12 cellular contexts compared by ENCODE assay signal in the genomic region with DNA sequence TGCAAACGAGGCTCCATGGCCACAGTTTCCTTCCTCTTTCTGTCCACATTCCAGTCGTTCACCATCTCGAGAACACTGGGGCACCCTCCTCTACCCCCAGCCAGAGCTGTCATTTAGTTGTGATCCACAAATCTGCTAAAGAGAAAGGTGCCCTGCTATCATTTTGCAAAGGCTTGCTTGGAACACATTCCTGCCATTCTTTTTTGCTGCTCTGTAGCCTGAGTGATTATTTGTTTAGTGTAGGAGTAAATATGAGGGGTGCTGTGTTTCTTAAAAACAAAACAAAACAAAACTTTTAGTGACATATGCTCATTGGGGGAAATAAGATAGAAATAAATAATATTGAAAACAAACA.
DNase-seq lines count a peak whose midpoint lies in the region; ATAC-seq and TF ChIP-seq lines count a peak whose summit lies in the region.
"Had no signal": no experiment of that assay in that cellular context is flagged by ENCODE, and none has a peak within 500 bp of the region (broad histone marks: within the 10 kb centered on the region; RNA-seq: fewer than 3 reads in every experiment).

No MANE protein-coding gene starts in this region.

- no peaks in the 10 kb centered on the region for H3K36me3 ChIP-seq in OCI-LY1 (ENCODE audit: insufficient read depth, low read length)
- H3K36me3 ChIP-seq in effector memory CD4-positive, alpha-beta T cell (ENCODE audit: control insufficient read depth, insufficient read depth, low read length): no peaks in the 10 kb centered on the region
- H3K36me3 ChIP-seq: gastrocnemius medialis had no signal

- no peak overlapping the region for H3K9ac ChIP-seq in OCI-LY1 (ENCODE audit: low read length)

- DNase-seq in CD4-positive, alpha-beta T cell: no peak
- DNase-seq in dorsolateral prefrontal cortex (no peak), nephron progenitor cell (no peak), mesenteric fat pad (ENCODE audit: low spot score) (no peak), NCI-H345 (lab: John Stamatoyannopoulos, UW) (no peak), GM20000 (ENCODE audit: low spot score) (no peak)
- DNase-seq in effector memory CD4-positive, alpha-beta T cell: no peak
- DNase-seq: activated B cell treated with CpG ODN at 0.5 μM for 24 hours; NCI-H1092 treated with DMSO at 0.1 percent for 48 hours; stimulated activated CD4-positive, alpha-beta T cell treated with anti-CD3 and anti-CD28 coated beads, Interleukin-4, amount 100 ng/mL, for 1 hour had no signal

- peaks cover 88% of the 10 kb centered on the region for H3K4me1 Mint-ChIP-seq in CD4-positive, alpha-beta T cell (ENCODE audit: low read depth)
- H3K4me1 Mint-ChIP-seq in nephron progenitor cell: peaks cover 57% of the 10 kb centered on the region

- H3K4me1 ChIP-seq in OCI-LY1 (ENCODE audit: insufficient read depth, low read length, severe bottlenecking): peaks cover 72% of the 10 kb centered on the region
- H3K4me1 ChIP-seq in effector memory CD4-positive, alpha-beta T cell (ENCODE audit: control insufficient read depth, insufficient read depth, low read length, poor library complexity, severe bottlenecking): peaks cover 10% of the 10 kb centered on the region

- H3K9me3 Mint-ChIP-seq in CD4-positive, alpha-beta T cell: no peaks in the 10 kb centered on the region
- no peaks in the 10 kb centered on the region for H3K9me3 Mint-ChIP-seq in nephron progenitor cell
- H3K9me3 Mint-ChIP-seq: activated B cell treated with CpG ODN at 0.5 μM for 24 hours had no signal

- peak overlapping the region; percentile 52 for H3K27ac Mint-ChIP-seq in CD4-positive, alpha-beta T cell
- peak overlapping the region; percentile 88 for H3K27ac Mint-ChIP-seq in nephron progenitor cell
- H3K27ac Mint-ChIP-seq: activated B cell treated with CpG ODN at 0.5 μM for 24 hours had no signal

- peaks cover 16% of the 10 kb centered on the region for H3K36me3 Mint-ChIP-seq in CD4-positive, alpha-beta T cell (ENCODE audit: low read depth)
- H3K36me3 Mint-ChIP-seq in nephron progenitor cell (ENCODE audit: low read depth): no peaks in the 10 kb centered on the region

- intact Hi-C loops in CD4-positive, alpha-beta T cell (cut with DNase I, micrococcal nuclease): no loop called here
- intact Hi-C loops in dorsolateral prefrontal cortex (cut with DNase I): loop anchor here in 1 of 2 donors (10.0 kb wide), 1 partner anchor 164 kb away; a partner anchor contains a TSS

- TF ChIP-seq CTCF in CD4-positive, alpha-beta T cell (IDR thresholded peaks at IDR 0.05): no peak
- TF ChIP-seq CTCF in OCI-LY1 (IDR thresholded peaks at IDR 0.05; ENCODE audit: low read length): no peak
- no peak for TF ChIP-seq CTCF in dorsolateral prefrontal cortex (IDR thresholded peaks at IDR 0.05 in 54 of 56, conservative IDR thresholded peaks at IDR 0.05 in 2 of 56; ENCODE audit: low read depth in 1 of 56, partially characterized antibody in 56 of 56)
- no peak for TF ChIP-seq CTCF in nephron progenitor cell (IDR thresholded peaks at IDR 0.05)
- no peak for TF ChIP-seq CTCF in GM20000 (IDR thresholded peaks at IDR 0.05; ENCODE audit: extremely low read depth, missing control alignments)

- ATAC-seq in CD4-positive, alpha-beta T cell (ENCODE audit: poor library complexity): no peak

- no peak overlapping the region for H3K27ac ChIP-seq in CD4-positive, alpha-beta T cell (ENCODE audit: low read depth, low read length)
- H3K27ac ChIP-seq in OCI-LY1 (ENCODE audit: low read depth, low read length, poor library complexity, severe bottlenecking): peak overlapping the region; percentile 69
- peak overlapping the region in 39 of 59 donors; percentile 1 to 71 (median 43) for H3K27ac ChIP-seq in dorsolateral prefrontal cortex
- H3K27ac ChIP-seq in effector memory CD4-positive, alpha-beta T cell (ENCODE audit: insufficient read depth, low read length, poor library complexity, severe bottlenecking): no peak overlapping the region
- H3K27ac ChIP-seq: gastrocnemius medialis had no signal

- H3K4me3 Mint-ChIP-seq in CD4-positive, alpha-beta T cell: no peak overlapping the region
- peak overlapping the region; percentile 27 for H3K4me3 Mint-ChIP-seq in nephron progenitor cell
- H3K4me3 Mint-ChIP-seq: activated B cell treated with CpG ODN at 0.5 μM for 24 hours had no signal

- H3K27me3 ChIP-seq in CD4-positive, alpha-beta T cell (ENCODE audit: control insufficient read depth, insufficient read depth, low read length): no peaks in the 10 kb centered on the region
- H3K27me3 ChIP-seq in OCI-LY1 (ENCODE audit: insufficient read depth, low read length) (no peaks in the 10 kb centered on the region), dorsolateral prefrontal cortex (no peaks in the 10 kb centered on the region)
- H3K27me3 ChIP-seq in effector memory CD4-positive, alpha-beta T cell (replicated peaks; ENCODE audit: control insufficient read depth, insufficient read depth, low read length, poor library complexity, severe bottlenecking): no peaks in the 10 kb centered on the region
- H3K27me3 ChIP-seq: gastrocnemius medialis had no signal

- H3K27me3 Mint-ChIP-seq in CD4-positive, alpha-beta T cell: no peaks in the 10 kb centered on the region
- peaks cover 8% of the 10 kb centered on the region for H3K27me3 Mint-ChIP-seq in nephron progenitor cell (ENCODE audit: low read depth, poor library complexity)

- no peaks in the 10 kb centered on the region for H4K20me1 ChIP-seq in OCI-LY1 (ENCODE audit: insufficient read depth, low read length)

- no peaks in the 10 kb centered on the region for H3K9me2 ChIP-seq in OCI-LY1 (ENCODE audit: low read depth, low read length)

- CTCF ChIA-PET in CD4-positive, alpha-beta T cell (lab: Charles Lee): interaction anchor here (0.6 kb wide), 1 partner anchor 957 kb away, joined by 3 read pairs; no protein-coding TSS in a partner anchor

- H2AFZ ChIP-seq in OCI-LY1 (ENCODE audit: low read length): no peak overlapping the region

- no peaks in the 10 kb centered on the region; the same call in 1 of the 2 replicates for H3K79me2 ChIP-seq in OCI-LY1 (ENCODE audit: insufficient read depth, low read length)

- no peaks in the 10 kb centered on the region for H3F3A ChIP-seq in OCI-LY1 (ENCODE audit: insufficient read depth, low read length)

- POLR2A ChIA-PET in CD4-positive, alpha-beta T cell (lab: Charles Lee): interaction anchor here (1.1 kb wide), 1 partner anchor 19 kb away, joined by 3 read pairs; no protein-coding TSS in a partner anchor

- H3K4me2 ChIP-seq in OCI-LY1 (ENCODE audit: low read length): peak overlapping the region; percentile 39

- H3K4me3 ChIP-seq in OCI-LY1 (ENCODE audit: low read depth, low read length, poor library complexity, severe bottlenecking) (no peak overlapping the region), dorsolateral prefrontal cortex (no peak overlapping the region)
- H3K4me3 ChIP-seq in effector memory CD4-positive, alpha-beta T cell (ENCODE audit: insufficient read depth, low read depth, low read length, poor library complexity, severe bottlenecking): no peak overlapping the region
- H3K4me3 ChIP-seq: gastrocnemius medialis had no signal

- no peaks in the 10 kb centered on the region for H3K9me3 ChIP-seq in CD4-positive, alpha-beta T cell (ENCODE audit: control insufficient read depth, low read length)
- no peaks in the 10 kb centered on the region for H3K9me3 ChIP-seq in OCI-LY1 (ENCODE audit: low read length)
- H3K9me3 ChIP-seq in effector memory CD4-positive, alpha-beta T cell (ENCODE audit: control insufficient read depth, low read length): no peaks in the 10 kb centered on the region
- H3K9me3 ChIP-seq: gastrocnemius medialis had no signal

Comparison
In these comparisons a context has a peak if more than half of its experiments do, and no peak if none do; other contexts are left out.
1. H3K27ac ChIP-seq: peak in OCI-LY1 (single experiment) and dorsolateral prefrontal cortex (39 of 59); none in CD4-positive, alpha-beta T cell (single experiment) and effector memory CD4-positive, alpha-beta T cell (single experiment).